In genomic region chr11:84855846-84856245, GRCh38 we compare ENCODE assay signal across 20 cellular contexts.
A peak's percentile ranks its signal among the peaks of the same experiment; 100 is the strongest.
DNase-seq lines count a peak whose midpoint lies in the region; ATAC-seq and TF ChIP-seq lines count a peak whose summit lies in the region.
"Had no signal": no experiment of that assay in that cellular context is flagged by ENCODE, and none has a peak within 500 bp of the region (broad histone marks: within the 10 kb centered on the region; RNA-seq: fewer than 3 reads in every experiment).

No MANE protein-coding gene starts in this region.

- peak overlapping the region; percentile 92 for H4K91ac ChIP-seq in IMR-90 (ENCODE audit: insufficient read depth, low read depth, low read length)

- H4K8ac ChIP-seq in IMR-90 (ENCODE audit: low read depth in 2 of 2, low read length in 2 of 2) = peak overlapping the region; percentile 27 to 74; a peak in 2 of 4 replicates

- no peak for TF ChIP-seq RAD21 in IMR-90 (IDR thresholded peaks at IDR 0.05; ENCODE audit: low read length)

- peak overlapping the region; percentile 89 for H3K14ac ChIP-seq in IMR-90 (replicated peaks; ENCODE audit: low read depth, low read length)

- H3K79me1 ChIP-seq in IMR-90 (ENCODE audit: low read depth in 1 of 2, low read length in 2 of 2) = no peaks in the 10 kb centered on the region

- H3K36me3 ChIP-seq in IMR-90 (ENCODE audit: control insufficient read depth, insufficient read depth, low read length) = no peaks in the 10 kb centered on the region
- no peaks in the 10 kb centered on the region for H3K36me3 ChIP-seq in CD8-positive, alpha-beta T cell (ENCODE audit: insufficient read depth, low read length)
- H3K36me3 ChIP-seq: BLaER1 had no signal

- in situ Hi-C loops in IMR-90 (cut with MboI; ENCODE audit: low sequenced_read_pairs) = no loop called here

- H3K27ac ChIP-seq in IMR-90 (ENCODE audit: insufficient read depth, low read length) = peak overlapping the region; percentile 69; the same call in 1 of the 2 replicates
- no peak overlapping the region for H3K27ac ChIP-seq in CD8-positive, alpha-beta T cell (ENCODE audit: low read depth, low read length)
- H3K27ac ChIP-seq: BLaER1 had no signal

- WGBS in IMR-90 (ENCODE audit: extremely low coverage in 2 of 2, insufficient read length in 1 of 2), 2 experiments = no CpG with 5 or more reads among the region's 3 CpGs

- H4K20me1 ChIP-seq in IMR-90 (ENCODE audit: insufficient read depth, low read length) = no peaks in the 10 kb centered on the region
- H4K20me1 ChIP-seq: BLaER1 had no signal

- no peaks in the 10 kb centered on the region for H3K4me1 Mint-ChIP-seq in CD8-positive, alpha-beta T cell (ENCODE audit: low read depth)
- H3K4me1 Mint-ChIP-seq: activated CD4-positive, alpha-beta T cell treated with anti-CD3 and anti-CD28 coated beads, Interleukin-2, amount 10 ng/mL, durations not matched to agents 24 days and 14 days had no signal

- peak overlapping the region; percentile 98 for H2BK120ac ChIP-seq in IMR-90 (ENCODE audit: low read depth, low read length)

- H3K27me3 ChIP-seq in IMR-90 (ENCODE audit: control insufficient read depth, insufficient read depth, low read length) = no peaks in the 10 kb centered on the region
- no peaks in the 10 kb centered on the region for H3K27me3 ChIP-seq in CD8-positive, alpha-beta T cell (ENCODE audit: insufficient read depth, low read length)
- H3K27me3 ChIP-seq: BLaER1 had no signal

- peak overlapping the region; percentile 54; the same call in 1 of the 2 replicates for H3K4me2 ChIP-seq in IMR-90 (ENCODE audit: low read depth, low read length)
- H3K4me2 ChIP-seq: BLaER1, GM23338 had no signal

- no peak overlapping the region for H2AFZ ChIP-seq in IMR-90 (replicated peaks; ENCODE audit: low read length, poor library complexity)
- H2AFZ ChIP-seq: GM23338 had no signal

- peak overlapping the region; percentile 79 for H2BK5ac ChIP-seq in IMR-90 (ENCODE audit: low read depth, low read length, poor library complexity, severe bottlenecking)

- no peak overlapping the region for H3K9ac ChIP-seq in IMR-90 (ENCODE audit: low read depth, low read length)
- H3K9ac ChIP-seq: BLaER1 had no signal

- peak overlapping the region; percentile 47; the same call in 1 of the 3 replicates for H2BK15ac ChIP-seq in IMR-90 (ENCODE audit: low read depth, low read length)

- ATAC-seq in IMR-90 (ENCODE audit: low read depth) = peak; percentile 87
- ATAC-seq in HG03175 (IDR thresholded peaks at IDR 0.05; ENCODE audit: unreplicated experiment) = no peak
- no peak for ATAC-seq in HG02938 (IDR thresholded peaks at IDR 0.05; ENCODE audit: unreplicated experiment)
- no peak for ATAC-seq in CD8-positive, alpha-beta T cell
- ATAC-seq: activated naive CD4-positive, alpha-beta T cell treated with anti-CD3 and anti-CD28 coated beads, Interleukin-2, amount 50 U/mL, for 72 hours; esophagus mucosa; GM23338 had no signal

- H3K9me3 ChIP-seq in IMR-90 (ENCODE audit: control insufficient read depth, insufficient read depth, low read length) = no peaks in the 10 kb centered on the region
- H3K9me3 ChIP-seq in CD8-positive, alpha-beta T cell (ENCODE audit: low read length) = no peaks in the 10 kb centered on the region
- H3K9me3 ChIP-seq: BLaER1 had no signal

- POLR2A ChIA-PET in IMR-90 (lab: Charles Lee; ENCODE audit: unreplicated experiment) = no interaction called here
- POLR2A ChIA-PET in CD8-positive, alpha-beta T cell (lab: Charles Lee) = no interaction called here

- TF ChIP-seq CTCF in IMR-90 (conservative IDR thresholded peaks at IDR 0.05; ENCODE audit: low read depth, low read length) (no peak), choroid plexus epithelial cell (conservative IDR thresholded peaks at IDR 0.05; ENCODE audit: low read depth, low read length) (no peak)
- TF ChIP-seq CTCF in CD8-positive, alpha-beta T cell (IDR thresholded peaks at IDR 0.05) = no peak

- H3K36me3 Mint-ChIP-seq in CD8-positive, alpha-beta T cell = no peaks in the 10 kb centered on the region
- H3K36me3 Mint-ChIP-seq: activated naive CD4-positive, alpha-beta T cell treated with anti-CD3 and anti-CD28 coated beads, Interleukin-2, amount 50 U/mL, for 72 hours had no signal

- no peak overlapping the region for H3K27ac Mint-ChIP-seq in CD8-positive, alpha-beta T cell
- H3K27ac Mint-ChIP-seq: activated CD4-positive, alpha-beta T cell treated with anti-CD3 and anti-CD28 coated beads, Interleukin-2, amount 10 ng/mL, durations not matched to agents 24 days and 14 days; activated naive CD4-positive, alpha-beta T cell treated with anti-CD3 and anti-CD28 coated beads, Interleukin-2, amount 50 U/mL, for 72 hours; GM23338 had no signal

- peak overlapping the region; percentile 92; the same call in 1 of the 2 replicates for H3K18ac ChIP-seq in IMR-90 (ENCODE audit: low read depth, low read length)

- 0 out of 2 replicates have a peak overlapping the region, but pooled peaks have one; percentile 6 for H2AK5ac ChIP-seq in IMR-90 (ENCODE audit: low read depth, low read length)

- dilution Hi-C loops in IMR-90 (cut with HindIII; ENCODE audit: low sequenced_read_pairs, unreplicated experiment) = no loop called here

- H3K9me3 Mint-ChIP-seq in CD8-positive, alpha-beta T cell = peaks cover 33% of the 10 kb centered on the region
- H3K9me3 Mint-ChIP-seq: activated CD4-positive, alpha-beta T cell treated with anti-CD3 and anti-CD28 coated beads, Interleukin-2, amount 10 ng/mL, durations not matched to agents 24 days and 14 days; GM23338 had no signal

- H3K4me3 ChIP-seq in IMR-90 (ENCODE audit: insufficient read depth, low read depth, low read length) (no peak overlapping the region), choroid plexus epithelial cell (ENCODE audit: low read depth, low read length) (no peak overlapping the region)
- H3K4me3 ChIP-seq in CD8-positive, alpha-beta T cell (ENCODE audit: low read depth, low read length) = no peak overlapping the region
- H3K4me3 ChIP-seq: BLaER1, GM23338 had no signal

- H2BK20ac ChIP-seq in IMR-90 (ENCODE audit: low read depth, low read length) = peak overlapping the region; percentile 80

- H3K4me1 ChIP-seq in IMR-90 (ENCODE audit: control insufficient read depth, insufficient read depth, low read length) = peaks cover 4% of the 10 kb centered on the region; the same call in 1 of the 2 replicates
- H3K4me1 ChIP-seq in CD8-positive, alpha-beta T cell (ENCODE audit: insufficient read depth, low read length) = no peaks in the 10 kb centered on the region
- H3K4me1 ChIP-seq: BLaER1 had no signal

- H3K56ac ChIP-seq in IMR-90 (ENCODE audit: extremely low read depth, insufficient read depth, low read length) = peak overlapping the region; percentile 41

- BruUV-seq in IMR-90 (replicated peaks; lab: Mats Ljungman, UMichigan) = no TSS peak

- H3K9me1 ChIP-seq in IMR-90 (ENCODE audit: insufficient read depth, low read length) = no peaks in the 10 kb centered on the region

- no peak overlapping the region for H3K4me3 Mint-ChIP-seq in CD8-positive, alpha-beta T cell
- H3K4me3 Mint-ChIP-seq: activated CD4-positive, alpha-beta T cell treated with anti-CD3 and anti-CD28 coated beads, Interleukin-2, amount 10 ng/mL, durations not matched to agents 24 days and 14 days; GM23338 had no signal

- CTCF ChIA-PET in IMR-90 (lab: Yijun Ruan, JAX) = no interaction called here
- CTCF ChIA-PET in CD8-positive, alpha-beta T cell (lab: Charles Lee) = no interaction called here

- H4K5ac ChIP-seq in IMR-90 (ENCODE audit: low read depth, low read length) = peak overlapping the region; percentile 9; the same call in 1 of the 2 replicates

- H3K4ac ChIP-seq in IMR-90 (ENCODE audit: low read depth, low read length) = peak overlapping the region; percentile 46

- no peak overlapping the region for H2AK9ac ChIP-seq in IMR-90 (replicated peaks; ENCODE audit: low read depth, low read length, poor library complexity)

- DNase-seq in AG08396 (ENCODE audit: low spot score) (peak; percentile 46), IMR-90 (peak; percentile 47), choroid plexus epithelial cell (ENCODE audit: low read depth) (peak; percentile 73), kidney glomerular epithelial cell (lab: John Stamatoyannopoulos, UW) (peak; percentile 31), NCI-H2029 treated with DMSO at 0.1 percent for 48 hours (lab: John Stamatoyannopoulos, UW) (no peak)
- DNase-seq in CD8-positive, alpha-beta T cell = no peak
- DNase-seq: activated CD4-positive, alpha-beta T cell treated with anti-CD3 and anti-CD28 coated beads, Interleukin-2, amount 10 ng/mL, durations not matched to agents 24 days and 14 days; activated T-cell treated with anti-CD3 and anti-CD28 coated beads for 4 hours; DMS53; Kasumi-1; NCI-H1930; NCI-H82; Right ventricle myocardium superior; T-helper 9 cell had no signal

- H3K27me3 Mint-ChIP-seq in CD8-positive, alpha-beta T cell (ENCODE audit: low read depth) = no peaks in the 10 kb centered on the region
- H3K27me3 Mint-ChIP-seq: activated CD4-positive, alpha-beta T cell treated with anti-CD3 and anti-CD28 coated beads, Interleukin-2, amount 10 ng/mL, durations not matched to agents 24 days and 14 days had no signal

- peak overlapping the region; percentile 96; the same call in 1 of the 2 replicates for H3K23ac ChIP-seq in IMR-90 (ENCODE audit: low read depth, low read length)

- intact Hi-C loops in IMR-90 (cut with micrococcal nuclease) = no loop called here
- intact Hi-C loops in CD8-positive, alpha-beta T cell (cut with DNase I, micrococcal nuclease) = no loop called here

- no peak for TF ChIP-seq POLR2A in IMR-90 (IDR thresholded peaks at IDR 0.05; ENCODE audit: low read depth, low read length)

TF ChIP-seq in IMR-90, 13 proteins besides CTCF, POLR2A, EP300 and RAD21:
- TF ChIP-seq CEBPB (IDR thresholded peaks at IDR 0.05; ENCODE audit: low read depth, low read length) (peak; percentile 35; the same call in 1 of the 2 replicates), SMC3 (IDR thresholded peaks at IDR 0.05; ENCODE audit: low read depth, low read length) (no peak)

Comparison
In these comparisons a context has a peak if more than half of its experiments do, and no peak if none do; other contexts are left out.
1. DNase-seq: peak in AG08396 (single experiment), IMR-90 (single experiment), choroid plexus epithelial cell (single experiment) and kidney glomerular epithelial cell (single experiment); none in NCI-H2029 treated with DMSO at 0.1 percent for 48 hours (single experiment) and CD8-positive, alpha-beta T cell (0 of 7).